In genomic region chr22:38468761-38469305, GRCh38 we compare ENCODE assay signal across 15 cellular contexts. TPM values are rescaled to one million over a fixed set of nuclear protein-coding genes. Genes with fewer than 3 reads are reported as not detected.
DNase-seq lines count a peak whose midpoint lies in the region; ATAC-seq and TF ChIP-seq lines count a peak whose summit lies in the region.
"Had no signal": no experiment of that assay in that cellular context is flagged by ENCODE, and none has a peak within 500 bp of the region (broad histone marks: within the 10 kb centered on the region; RNA-seq: fewer than 3 reads in every experiment).

No MANE protein-coding gene starts in this region.

- no peaks in the 10 kb centered on the region for H3K27me3 ChIP-seq in SK-N-SH (ENCODE audit: insufficient read depth)
- no peaks in the 10 kb centered on the region for H3K27me3 ChIP-seq in endodermal cell (ENCODE audit: control insufficient read depth, insufficient read depth, low read length, poor library complexity, severe bottlenecking)
- H3K27me3 ChIP-seq in muscle layer of duodenum (ENCODE audit: low read depth, low read length), result no peaks in the 10 kb centered on the region
- H3K27me3 ChIP-seq in upper lobe of right lung, result peaks cover 18% of the 10 kb centered on the region

- peak overlapping the region; percentile 80 for H3K4me2 ChIP-seq in SK-N-SH

- CTCF ChIA-PET in SK-N-SH (lab: Yijun Ruan, JAX), result interaction anchor here (1.7 kb wide), 1 partner anchor 9 kb away, joined by 6 read pairs; no protein-coding TSS in a partner anchor

- no peaks in the 10 kb centered on the region for H4K20me1 ChIP-seq in SK-N-SH (ENCODE audit: insufficient read depth)

- DNase-seq in SK-N-SH (no peak), endodermal cell (no peak), upper lobe of right lung (peak; percentile 64), hepatic stellate cell (ENCODE audit: low spot score) (no peak), ureter (ENCODE audit: low spot score) (no peak)
- DNase-seq: activated CD8-positive, alpha-beta memory T cell treated with anti-CD3 and anti-CD28 coated beads, Interleukin-2, amount 50 U/mL, for 4 hours; kidney glomerular epithelial cell; NCI-H187 had no signal

- no peak for TF ChIP-seq EP300 in SK-N-SH (IDR thresholded peaks at IDR 0.05; ENCODE audit: borderline replicate concordance in 1 of 2, low read depth in 1 of 2, low read length in 1 of 2)

- peak overlapping the region in 1 of 2 experiments; percentile 74; a peak in 1 of 4 replicates for H3K4me3 ChIP-seq in SK-N-SH (ENCODE audit: low read depth in 2 of 2, low read length in 1 of 2)
- peak overlapping the region; percentile 82 for H3K4me3 ChIP-seq in endodermal cell (ENCODE audit: low read length)
- H3K4me3 ChIP-seq in muscle layer of duodenum (ENCODE audit: low read depth in 1 of 2, low read length in 2 of 2), result peak overlapping the region; percentile 60 to 68
- H3K4me3 ChIP-seq in upper lobe of right lung, result peak overlapping the region; percentile 63

- H3K27ac Mint-ChIP-seq in endodermal cell, result no peak overlapping the region
- H3K27ac Mint-ChIP-seq: progenitor cell of endocrine pancreas had no signal

- no peak for TF ChIP-seq CTCF in SK-N-SH (IDR thresholded peaks at IDR 0.05)
- TF ChIP-seq CTCF in endodermal cell (conservative IDR thresholded peaks at IDR 0.05), result no peak
- TF ChIP-seq CTCF in upper lobe of right lung (IDR thresholded peaks at IDR 0.05), result no peak

- ATAC-seq in SK-N-SH treated with all-trans-retinoic acid at 6 μM for 48 hours (no peak), upper lobe of right lung (no peak), GM18511 (IDR thresholded peaks at IDR 0.05; ENCODE audit: unreplicated experiment) (no peak)

- H3K36me3 Mint-ChIP-seq in endodermal cell (ENCODE audit: low read depth), result no peaks in the 10 kb centered on the region

- 97% methylated on average over 6 of the region's 20 CpGs for WGBS in SK-N-SH (ENCODE audit: low lambda C conversion rate)
- WGBS in endodermal cell (ENCODE audit: insufficient coverage in 1 of 2, insufficient read length in 1 of 2), 2 experiments, result 90 to 91% methylated on average over 10 to 20 of the region's 20 CpGs

- H3K36me3 ChIP-seq in SK-N-SH (replicated peaks in 1 of 2; ENCODE audit: control insufficient read depth in 1 of 2, insufficient read depth in 2 of 2, low read length in 1 of 2), result no peaks in the 10 kb centered on the region
- H3K36me3 ChIP-seq in endodermal cell (ENCODE audit: control insufficient read depth, insufficient read depth, low read length), result no peaks in the 10 kb centered on the region
- no peaks in the 10 kb centered on the region for H3K36me3 ChIP-seq in muscle layer of duodenum (ENCODE audit: control insufficient read depth in 1 of 2, insufficient read depth in 2 of 2, low read length in 2 of 2)
- H3K36me3 ChIP-seq in upper lobe of right lung, result no peaks in the 10 kb centered on the region

- no peaks in the 10 kb centered on the region for H3K79me2 ChIP-seq in SK-N-SH (ENCODE audit: insufficient read depth)

- peaks cover 37% of the 10 kb centered on the region for H3K27me3 Mint-ChIP-seq in endodermal cell (ENCODE audit: insufficient read depth)

- H3F3A ChIP-seq in SK-N-SH (replicated peaks; ENCODE audit: insufficient read depth), result no peaks in the 10 kb centered on the region

- H3K4me3 Mint-ChIP-seq in endodermal cell, result peak overlapping the region; percentile 68

- H3K27ac ChIP-seq in SK-N-SH (ENCODE audit: low read depth in 2 of 2, low read length in 1 of 2), result no peak overlapping the region
- H3K27ac ChIP-seq in endodermal cell (ENCODE audit: low read depth, low read length), result no peak overlapping the region
- no peak overlapping the region for H3K27ac ChIP-seq in muscle layer of duodenum (ENCODE audit: low read length)
- no peak overlapping the region for H3K27ac ChIP-seq in upper lobe of right lung
- H3K27ac ChIP-seq: 22Rv1, epithelial cell of prostate had no signal

- no peaks in the 10 kb centered on the region for H3K9me3 Mint-ChIP-seq in endodermal cell

- H3K9me3 ChIP-seq in SK-N-SH (no peaks in the 10 kb centered on the region), endodermal cell (ENCODE audit: control insufficient read depth, low read length) (no peaks in the 10 kb centered on the region), muscle layer of duodenum (ENCODE audit: control insufficient read depth in 1 of 2, low read length in 2 of 2) (no peaks in the 10 kb centered on the region), upper lobe of right lung (no peaks in the 10 kb centered on the region)

- H2AFZ ChIP-seq in SK-N-SH (ENCODE audit: low read depth), result no peak overlapping the region

- POLR2A ChIA-PET in SK-N-SH (lab: Yijun Ruan, JAX), result no interaction called here

- H3K9ac ChIP-seq in SK-N-SH (peak overlapping the region; percentile 78), endodermal cell (ENCODE audit: extremely low read depth, low read length, poor library complexity, severe bottlenecking) (no peak overlapping the region)

- TF ChIP-seq RAD21 in SK-N-SH (IDR thresholded peaks at IDR 0.05; ENCODE audit: low read length), result no peak

- no peaks in the 10 kb centered on the region for H3K4me1 Mint-ChIP-seq in endodermal cell

- intact Hi-C loops in upper lobe of right lung (cut with DNase I), result no loop called here

- H3K9me2 ChIP-seq in SK-N-SH, result no peaks in the 10 kb centered on the region

- H3K4me1 ChIP-seq in SK-N-SH (ENCODE audit: control insufficient read depth in 1 of 2, insufficient read depth in 2 of 2, low read depth in 1 of 2, low read length in 1 of 2) (peaks cover 0 to 7% of the 10 kb centered on the region in 2 experiments; a peak in 1 of 4 replicates), endodermal cell (ENCODE audit: control insufficient read depth, insufficient read depth, low read length) (no peaks in the 10 kb centered on the region), muscle layer of duodenum (ENCODE audit: control insufficient read depth in 1 of 2, insufficient read depth in 2 of 2, low read length in 2 of 2) (peaks cover 0 to 3% of the 10 kb centered on the region in 2 donors), upper lobe of right lung (peaks cover 6% of the 10 kb centered on the region)

TF ChIP-seq in SK-N-SH, 30 proteins besides CTCF, POLR2A, EP300 and RAD21 (continues in another document):
- TF ChIP-seq GATA2 (CRISPR knock-in tag; IDR thresholded peaks at IDR 0.05) (no peak), NFIC (IDR thresholded peaks at IDR 0.05; ENCODE audit: borderline replicate concordance) (no peak), FOXJ3 (CRISPR knock-in tag; IDR thresholded peaks at IDR 0.05) (no peak), NRF1 (IDR thresholded peaks at IDR 0.05; ENCODE audit: low read depth, low read length) (no peak), RXRA (IDR thresholded peaks at IDR 0.05; ENCODE audit: borderline replicate concordance, low read depth) (no peak), USF1 (IDR thresholded peaks at IDR 0.05; ENCODE audit: borderline replicate concordance, low read depth) (no peak)

TF ChIP-seq in SK-N-SH treated with all-trans-retinoic acid at 6 μM for 48 hours, 23 proteins besides CTCF, POLR2A, EP300 and RAD21:
- TF ChIP-seq BACH2 (CRISPR knock-in tag; IDR thresholded peaks at IDR 0.05; ENCODE audit: borderline replicate concordance), result no peak
- TF ChIP-seq TOX (CRISPR knock-in tag; IDR thresholded peaks at IDR 0.05; ENCODE audit: borderline replicate concordance), result no peak
- no peak for TF ChIP-seq CSRNP3 (CRISPR knock-in tag; IDR thresholded peaks at IDR 0.05)
- TF ChIP-seq ZC3H10 (CRISPR knock-in tag; IDR thresholded peaks at IDR 0.05), result no peak
- TF ChIP-seq POU6F1 (CRISPR knock-in tag; IDR thresholded peaks at IDR 0.05; ENCODE audit: borderline replicate concordance, low read depth), result no peak
TF ChIP-seq in SK-N-SH treated with all-trans-retinoic acid at 6 μM for 48 hours: peak in this region for 0.

RNA-seq across cellular contexts. Expression of gene KDELR3, which starts 0.9 kb away (rescaled TPM):
- polyA plus RNA-seq in SK-N-SH (2012; rRNA removed), result 16.5 and 17.1 TPM in 2 replicates
- 17.9 and 19.3 TPM in 2 replicates for polyA plus RNA-seq in SK-N-SH (2012; cell fraction: cytosol; rRNA removed)
- 7.7 and 13.2 TPM in 2 replicates for polyA plus RNA-seq in SK-N-SH (2012; cell fraction: nucleus; rRNA removed)
- total RNA-seq in endodermal cell (10 to 100 TPM; 11.4 to 14.9 TPM), upper lobe of right lung (5.9 TPM), ureter (7.5 TPM)
- 14.6 TPM for polyA plus RNA-seq in endodermal cell (2013, experiment 1 of 2)
- polyA plus RNA-seq in endodermal cell (2013, experiment 2 of 2), result 14.8 TPM
- total RNA-seq: OCI-LY7 had no signal

RNA-seq across cellular contexts. Expression of gene KCNJ4, which starts 13.8 kb away (rescaled TPM):
- not detected in 2 replicates for polyA plus RNA-seq in SK-N-SH (2012; rRNA removed)
- not detected in 2 replicates for polyA plus RNA-seq in SK-N-SH (2012; cell fraction: cytosol; rRNA removed)
- polyA plus RNA-seq in SK-N-SH (2012; cell fraction: nucleus; rRNA removed), result not detected in 2 replicates
- 1 to 10 TPM in 1 of 2 donors, under 1 TPM in 1; 0.37 to 1.4 TPM for total RNA-seq in endodermal cell
- polyA plus RNA-seq in endodermal cell (2013, experiment 1 of 2), result 5.8 TPM
- 6.0 TPM for polyA plus RNA-seq in endodermal cell (2013, experiment 2 of 2)
- not detected for total RNA-seq in upper lobe of right lung
- total RNA-seq in ureter, result not detected
- total RNA-seq: OCI-LY7 had no signal

RNA-seq across cellular contexts. Expression of gene DDX17, which starts 37.3 kb away (rescaled TPM):
- polyA plus RNA-seq in SK-N-SH (2012; rRNA removed), result 111 and 178 TPM in 2 replicates
- polyA plus RNA-seq in SK-N-SH (2012; cell fraction: cytosol; rRNA removed), result 76.6 and 90.6 TPM in 2 replicates
- 338 and 400 TPM in 2 replicates for polyA plus RNA-seq in SK-N-SH (2012; cell fraction: nucleus; rRNA removed)
- total RNA-seq in endodermal cell, result 100 to 1,000 TPM; 507 to 621 TPM
- polyA plus RNA-seq in endodermal cell (2013, experiment 1 of 2), result 386 TPM
- polyA plus RNA-seq in endodermal cell (2013, experiment 2 of 2), result 344 TPM
- 480 TPM for total RNA-seq in upper lobe of right lung
- total RNA-seq in ureter, result 593 TPM
